8 cellular contexts compared by ENCODE assay signal in genomic region chr5:32174011-32174866, GRCh38. TPM values are rescaled to one million over a fixed set of nuclear protein-coding genes. Genes with fewer than 3 reads are reported as not detected.
DNase-seq lines count a peak whose midpoint lies in the region; ATAC-seq and TF ChIP-seq lines count a peak whose summit lies in the region.

Gene GOLPH3, minus strand, starts transcription at chr5:32174319. Its CDS starts 285 bp downstream, at chr5:32174034.

- H3K4me3 ChIP-seq in cardiac fibroblast (replicated peaks in 1 of 2; ENCODE audit: low read depth in 2 of 2, low read length in 2 of 2) (peak within 1 kb of the TSS; percentile 81 to 87), spleen (peak within 1 kb of the TSS; percentile 51 to 87 (median 74))

- DNase-seq in AG08395 (ENCODE audit: low spot score): peak; percentile 92
- DNase-seq in NCI-H226: peak; percentile 93
- peak; percentile 93 for DNase-seq in WTC11 (ENCODE audit: low spot score)
- DNase-seq in cardiac fibroblast (ENCODE audit: low read depth in 2 of 2): peak; percentile 87 to 92
- DNase-seq in inferior parietal cortex (ENCODE audit: extremely low spot score): peak; percentile 90
- peak; percentile 99 for DNase-seq in spleen

- no peaks in the 10 kb centered on the region for H3K9me3 Mint-ChIP-seq in WTC11

- POLR2A ChIA-PET in WTC11 (lab: Charles Lee): interaction anchor here (0.9 to 1.8 kb wide), 7 partner anchors 9 to 411 kb away, joined by 3 to 7 read pairs (median 4); partner anchors contain the start of gene MTMR12

- CTCF ChIA-PET in WTC11 (lab: Charles Lee): interaction anchor here (1.5 to 2.6 kb wide), 2 partner anchors 58 to 81 kb away, joined by 3 to 11 read pairs; no protein-coding TSS in a partner anchor

- no peaks in the 10 kb centered on the region for H3K9me3 ChIP-seq in spleen

- H3K4me1 ChIP-seq in spleen: peaks cover 24 to 54% (median 43%) of the 10 kb centered on the region in 6 donors

- peak within 1 kb of the TSS; percentile 98 for H3K27ac Mint-ChIP-seq in WTC11

- H3K27me3 Mint-ChIP-seq in WTC11 (ENCODE audit: low read depth): no peaks in the 10 kb centered on the region

- WGBS in spleen, 5 donors: 0 to 1% (median 0%) methylated on average over 24 to 85 of the region's 85 CpGs

- intact Hi-C loops in spleen (cut with DNase I; ENCODE audit: low total_unique reads): no loop called here

- H3K4me1 Mint-ChIP-seq in WTC11: peaks cover 28% of the 10 kb centered on the region

- no peaks in the 10 kb centered on the region for H3K27me3 ChIP-seq in spleen (replicated peaks in 1 of 7)

- peak in 2 of 3 donors; percentile 53 to 78 for TF ChIP-seq POLR2A in spleen (IDR thresholded peaks at IDR 0.05)

- peak within 1 kb of the TSS; percentile 98 for H3K4me3 Mint-ChIP-seq in WTC11

- TF ChIP-seq CTCF in WTC11 (IDR thresholded peaks at IDR 0.05): no peak
- no peak for TF ChIP-seq CTCF in cardiac fibroblast (IDR thresholded peaks at IDR 0.05; ENCODE audit: low read depth, low read length)
- TF ChIP-seq CTCF in spleen (IDR thresholded peaks at IDR 0.05 in 8 of 11, conservative IDR thresholded peaks at IDR 0.05 in 3 of 11): peak in 10 of 11 experiments; percentile 8 to 66 (median 42)

- H3K27ac ChIP-seq in spleen: peak within 1 kb of the TSS; percentile 98 to 100 (median 99)

- peaks cover 0 to 26% (median 7%) of the 10 kb centered on the region in 6 donors for H3K36me3 ChIP-seq in spleen

- ATAC-seq in GM19023 (IDR thresholded peaks at IDR 0.05; ENCODE audit: unreplicated experiment) (peak; percentile 84), HG03196 (IDR thresholded peaks at IDR 0.05; ENCODE audit: unreplicated experiment) (peak; percentile 80), WTC11 (peak; percentile 87)

- peaks cover 30% of the 10 kb centered on the region for H3K36me3 Mint-ChIP-seq in WTC11

TF ChIP-seq in WTC11, 78 proteins besides CTCF, POLR2A, EP300 and RAD21 (continues in another document):
- peak; percentile 5; the same call in 1 of the 2 replicates for TF ChIP-seq IRF1 (CRISPR knock-in tag; IDR thresholded peaks at IDR 0.05)
- peak; percentile 91 for TF ChIP-seq E2F5 (CRISPR knock-in tag; IDR thresholded peaks at IDR 0.05)
- TF ChIP-seq ZMAT4 (CRISPR knock-in tag; IDR thresholded peaks at IDR 0.05): no peak
- TF ChIP-seq E2F1 (CRISPR knock-in tag; IDR thresholded peaks at IDR 0.05): no peak
- TF ChIP-seq MYBL2 (CRISPR knock-in tag; IDR thresholded peaks at IDR 0.05): 0 out of 2 replicates have a peak, but pooled peaks have one; percentile 36
- TF ChIP-seq ESRRA (CRISPR knock-in tag; IDR thresholded peaks at IDR 0.05; ENCODE audit: borderline replicate concordance): 0 out of 2 replicates have a peak, but pooled peaks have one; percentile 25
- TF ChIP-seq NR1H2 (CRISPR knock-in tag; IDR thresholded peaks at IDR 0.05): no peak
- peak; percentile 83 for TF ChIP-seq E2F4 (CRISPR knock-in tag; IDR thresholded peaks at IDR 0.05; ENCODE audit: borderline replicate concordance, low read depth)
- TF ChIP-seq CREM (CRISPR knock-in tag; IDR thresholded peaks at IDR 0.05): peak; percentile 93
- no peak for TF ChIP-seq ZNF138 (CRISPR knock-in tag; conservative IDR thresholded peaks at IDR 0.05)
- no peak for TF ChIP-seq ZBTB43 (CRISPR knock-in tag; IDR thresholded peaks at IDR 0.05)
- TF ChIP-seq STAT6 (CRISPR knock-in tag; conservative IDR thresholded peaks at IDR 0.05; ENCODE audit: low read depth): no peak
- no peak for TF ChIP-seq ZNF671 (CRISPR knock-in tag; IDR thresholded peaks at IDR 0.05)
- TF ChIP-seq TP53 (CRISPR knock-in tag; IDR thresholded peaks at IDR 0.05): no peak
- no peak for TF ChIP-seq MLX (CRISPR knock-in tag; IDR thresholded peaks at IDR 0.05)
- 0 out of 2 replicates have a peak, but pooled peaks have one; percentile 66 for TF ChIP-seq ZNF219 (CRISPR knock-in tag; IDR thresholded peaks at IDR 0.05; ENCODE audit: borderline replicate concordance)
- peak; percentile 90; the same call in 1 of the 2 replicates for TF ChIP-seq KAT7 (CRISPR knock-in tag; IDR thresholded peaks at IDR 0.05; ENCODE audit: borderline replicate concordance)
- peak; percentile 5; the same call in 1 of the 2 replicates for TF ChIP-seq USF1 (CRISPR knock-in tag; IDR thresholded peaks at IDR 0.05)

RNA-seq across cellular contexts. Expression of gene GOLPH3, which starts in this region (rescaled TPM):
- total RNA-seq in WTC11 (2021) (88.7 to 101 TPM (median 95.4 TPM) in 3 replicates), spleen (10 to 100 TPM; 62.9 to 82.3 (median 73.6) TPM)
- 10 to 100 TPM; 27.0 to 42.5 (median 35.2) TPM for polyA plus RNA-seq in spleen

Comparison
In these comparisons a context has a peak if more than half of its experiments do, and no peak if none do; other contexts are left out.
1. Peak in every context shown above with its lines: DNase-seq, ATAC-seq, H3K4me3 ChIP-seq and H3K27ac ChIP-seq.
2. CTCF ChIP-seq: peak in spleen (10 of 11); none in WTC11 (single experiment) and cardiac fibroblast (single experiment).